ENCODE assay signal across 1 cellular context in the genomic region with DNA sequence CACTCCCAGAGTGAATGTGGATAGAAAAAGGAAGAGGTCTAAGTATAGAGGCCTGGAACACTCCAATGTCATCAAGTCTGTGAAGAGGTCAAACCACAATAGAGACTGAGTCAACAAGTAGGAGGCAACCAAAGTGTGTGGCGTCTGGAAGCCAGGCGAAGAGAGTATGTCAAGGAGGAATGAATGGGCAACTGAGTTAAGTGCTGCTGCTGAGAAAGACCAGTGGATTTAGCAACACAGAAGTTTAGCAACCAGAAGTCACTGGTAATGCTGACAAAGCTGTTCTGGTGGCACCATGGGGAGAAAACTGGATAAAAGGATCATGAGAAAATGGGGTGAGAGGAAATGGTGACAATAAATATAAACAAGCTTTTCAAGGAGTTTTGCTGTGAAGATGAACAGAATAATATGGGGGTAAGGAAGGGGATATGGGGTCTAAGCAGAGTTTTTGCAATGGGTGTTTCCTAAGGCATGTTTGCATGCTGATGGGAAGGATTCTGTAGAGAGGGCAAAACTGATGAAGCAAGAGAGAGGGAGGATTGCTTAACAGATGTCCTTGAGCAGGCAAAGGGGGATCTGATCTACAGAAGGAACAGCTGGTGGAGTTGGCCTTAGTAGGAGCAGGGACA.
TF ChIP-seq lines count a peak whose summit lies in the region.

No MANE protein-coding gene starts in this region.

TF ChIP-seq in K562, 482 proteins besides CTCF, POLR2A, EP300 and RAD21 (continued from another document):
- TF ChIP-seq, protein P1, sequence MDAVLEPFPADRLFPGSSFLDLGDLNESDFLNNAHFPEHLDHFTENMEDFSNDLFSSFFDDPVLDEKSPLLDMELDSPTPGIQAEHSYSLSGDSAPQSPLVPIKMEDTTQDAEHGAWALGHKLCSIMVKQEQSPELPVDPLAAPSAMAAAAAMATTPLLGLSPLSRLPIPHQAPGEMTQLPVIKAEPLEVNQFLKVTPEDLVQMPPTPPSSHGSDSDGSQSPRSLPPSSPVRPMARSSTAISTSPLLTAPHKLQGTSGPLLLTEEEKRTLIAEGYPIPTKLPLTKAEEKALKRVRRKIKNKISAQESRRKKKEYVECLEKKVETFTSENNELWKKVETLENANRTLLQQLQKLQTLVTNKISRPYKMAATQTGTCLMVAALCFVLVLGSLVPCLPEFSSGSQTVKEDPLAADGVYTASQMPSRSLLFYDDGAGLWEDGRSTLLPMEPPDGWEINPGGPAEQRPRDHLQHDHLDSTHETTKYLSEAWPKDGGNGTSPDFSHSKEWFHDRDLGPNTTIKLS (IDR thresholded peaks at IDR 0.05; ENCODE audit: borderline replicate concordance, low read depth) = no peak
- TF ChIP-seq ZNF165 (CRISPR knock-in tag; IDR thresholded peaks at IDR 0.05; ENCODE audit: borderline replicate concordance) (no peak), MAZ (CRISPR knock-in tag; conservative IDR thresholded peaks at IDR 0.05 in 1 of 2, IDR thresholded peaks at IDR 0.05 in 1 of 2) (no peak), NFE2 (IDR thresholded peaks at IDR 0.05; ENCODE audit: low read depth) (no peak), ESRRB (CRISPR knock-in tag; IDR thresholded peaks at IDR 0.05; ENCODE audit: borderline replicate concordance) (no peak), ZNF586 (CRISPR knock-in tag; conservative IDR thresholded peaks at IDR 0.05) (no peak), GATAD2A (IDR thresholded peaks at IDR 0.05) (no peak), PHF20 (IDR thresholded peaks at IDR 0.05; ENCODE audit: partially characterized antibody) (no peak), NR1H2 (CRISPR knock-in tag; IDR thresholded peaks at IDR 0.05) (no peak), HDAC2 (IDR thresholded peaks at IDR 0.05) (peak; percentile 63; the same call in 1 of the 2 replicates), ZNF408 (CRISPR knock-in tag; IDR thresholded peaks at IDR 0.05; ENCODE audit: low read depth) (no peak), MYC (IDR thresholded peaks at IDR 0.05; ENCODE audit: low read depth, low read length) (no peak), MYC (CRISPR knock-in tag; IDR thresholded peaks at IDR 0.05; ENCODE audit: borderline replicate concordance, low read depth) (no peak), POU5F1 (IDR thresholded peaks at IDR 0.05; ENCODE audit: borderline replicate concordance, low read depth, low read length, partially characterized antibody) (no peak), ETV6 (IDR thresholded peaks at IDR 0.05; ENCODE audit: borderline replicate concordance in 1 of 2, low read depth in 2 of 2, low read length in 1 of 2) (no peak), ETV6 (CRISPR knock-in tag; IDR thresholded peaks at IDR 0.05; ENCODE audit: borderline replicate concordance) (no peak), MEF2D (tag; conservative IDR thresholded peaks at IDR 0.05; ENCODE audit: low read depth) (peak; percentile 77), HSF4 (CRISPR knock-in tag; IDR thresholded peaks at IDR 0.05; ENCODE audit: borderline replicate concordance) (no peak), SMC3 (conservative IDR thresholded peaks at IDR 0.05; ENCODE audit: insufficient read depth, low read depth, low read length) (no peak), DDX20 (tag; IDR thresholded peaks at IDR 0.05; ENCODE audit: low read depth) (no peak), PHF8 (IDR thresholded peaks at IDR 0.05; ENCODE audit: borderline replicate concordance, low read length) (no peak), FOXA1 (IDR thresholded peaks at IDR 0.05; ENCODE audit: borderline replicate concordance) (peak; percentile 88), ZNF282 (CRISPR knock-in tag; IDR thresholded peaks at IDR 0.05) (no peak), ZNF561 (CRISPR knock-in tag; conservative IDR thresholded peaks at IDR 0.05) (no peak), POLR3A (IDR thresholded peaks at IDR 0.05; ENCODE audit: borderline replicate concordance, extremely low read depth, insufficient read depth, insufficient read length) (no peak), BMI1 (IDR thresholded peaks at IDR 0.05; ENCODE audit: low read length) (no peak)
- TF ChIP-seq, protein P2, sequence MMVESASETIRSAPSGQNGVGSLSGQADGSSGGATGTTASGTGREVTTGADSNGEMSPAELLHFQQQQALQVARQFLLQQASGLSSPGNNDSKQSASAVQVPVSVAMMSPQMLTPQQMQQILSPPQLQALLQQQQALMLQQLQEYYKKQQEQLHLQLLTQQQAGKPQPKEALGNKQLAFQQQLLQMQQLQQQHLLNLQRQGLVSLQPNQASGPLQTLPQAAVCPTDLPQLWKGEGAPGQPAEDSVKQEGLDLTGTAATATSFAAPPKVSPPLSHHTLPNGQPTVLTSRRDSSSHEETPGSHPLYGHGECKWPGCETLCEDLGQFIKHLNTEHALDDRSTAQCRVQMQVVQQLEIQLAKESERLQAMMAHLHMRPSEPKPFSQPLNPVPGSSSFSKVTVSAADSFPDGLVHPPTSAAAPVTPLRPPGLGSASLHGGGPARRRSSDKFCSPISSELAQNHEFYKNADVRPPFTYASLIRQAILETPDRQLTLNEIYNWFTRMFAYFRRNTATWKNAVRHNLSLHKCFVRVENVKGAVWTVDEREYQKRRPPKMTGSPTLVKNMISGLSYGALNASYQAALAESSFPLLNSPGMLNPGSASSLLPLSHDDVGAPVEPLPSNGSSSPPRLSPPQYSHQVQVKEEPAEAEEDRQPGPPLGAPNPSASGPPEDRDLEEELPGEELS (CRISPR knock-in tag; IDR thresholded peaks at IDR 0.05; ENCODE audit: borderline replicate concordance) = no peak
- TF ChIP-seq, protein P3, sequence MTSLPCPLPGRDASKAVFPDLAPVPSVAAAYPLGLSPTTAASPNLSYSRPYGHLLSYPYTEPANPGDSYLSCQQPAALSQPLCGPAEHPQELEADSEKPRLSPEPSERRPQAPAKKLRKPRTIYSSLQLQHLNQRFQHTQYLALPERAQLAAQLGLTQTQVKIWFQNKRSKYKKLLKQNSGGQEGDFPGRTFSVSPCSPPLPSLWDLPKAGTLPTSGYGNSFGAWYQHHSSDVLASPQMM (CRISPR knock-in tag; IDR thresholded peaks at IDR 0.05) = no peak
- TF ChIP-seq, protein P4, sequence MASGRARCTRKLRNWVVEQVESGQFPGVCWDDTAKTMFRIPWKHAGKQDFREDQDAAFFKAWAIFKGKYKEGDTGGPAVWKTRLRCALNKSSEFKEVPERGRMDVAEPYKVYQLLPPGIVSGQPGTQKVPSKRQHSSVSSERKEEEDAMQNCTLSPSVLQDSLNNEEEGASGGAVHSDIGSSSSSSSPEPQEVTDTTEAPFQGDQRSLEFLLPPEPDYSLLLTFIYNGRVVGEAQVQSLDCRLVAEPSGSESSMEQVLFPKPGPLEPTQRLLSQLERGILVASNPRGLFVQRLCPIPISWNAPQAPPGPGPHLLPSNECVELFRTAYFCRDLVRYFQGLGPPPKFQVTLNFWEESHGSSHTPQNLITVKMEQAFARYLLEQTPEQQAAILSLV (tag; IDR thresholded peaks at IDR 0.05) = peak; percentile 96
- TF ChIP-seq, protein P5, sequence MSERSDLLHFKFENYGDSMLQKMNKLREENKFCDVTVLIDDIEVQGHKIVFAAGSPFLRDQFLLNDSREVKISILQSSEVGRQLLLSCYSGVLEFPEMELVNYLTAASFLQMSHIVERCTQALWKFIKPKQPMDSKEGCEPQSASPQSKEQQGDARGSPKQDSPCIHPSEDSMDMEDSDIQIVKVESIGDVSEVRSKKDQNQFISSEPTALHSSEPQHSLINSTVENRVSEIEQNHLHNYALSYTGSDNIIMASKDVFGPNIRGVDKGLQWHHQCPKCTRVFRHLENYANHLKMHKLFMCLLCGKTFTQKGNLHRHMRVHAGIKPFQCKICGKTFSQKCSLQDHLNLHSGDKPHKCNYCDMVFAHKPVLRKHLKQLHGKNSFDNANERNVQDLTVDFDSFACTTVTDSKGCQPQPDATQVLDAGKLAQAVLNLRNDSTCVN (CRISPR knock-in tag; IDR thresholded peaks at IDR 0.05) = no peak
- TF ChIP-seq, protein P6, sequence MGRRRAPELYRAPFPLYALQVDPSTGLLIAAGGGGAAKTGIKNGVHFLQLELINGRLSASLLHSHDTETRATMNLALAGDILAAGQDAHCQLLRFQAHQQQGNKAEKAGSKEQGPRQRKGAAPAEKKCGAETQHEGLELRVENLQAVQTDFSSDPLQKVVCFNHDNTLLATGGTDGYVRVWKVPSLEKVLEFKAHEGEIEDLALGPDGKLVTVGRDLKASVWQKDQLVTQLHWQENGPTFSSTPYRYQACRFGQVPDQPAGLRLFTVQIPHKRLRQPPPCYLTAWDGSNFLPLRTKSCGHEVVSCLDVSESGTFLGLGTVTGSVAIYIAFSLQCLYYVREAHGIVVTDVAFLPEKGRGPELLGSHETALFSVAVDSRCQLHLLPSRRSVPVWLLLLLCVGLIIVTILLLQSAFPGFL (CRISPR knock-in tag; IDR thresholded peaks at IDR 0.05) = no peak
- TF ChIP-seq, protein P7, sequence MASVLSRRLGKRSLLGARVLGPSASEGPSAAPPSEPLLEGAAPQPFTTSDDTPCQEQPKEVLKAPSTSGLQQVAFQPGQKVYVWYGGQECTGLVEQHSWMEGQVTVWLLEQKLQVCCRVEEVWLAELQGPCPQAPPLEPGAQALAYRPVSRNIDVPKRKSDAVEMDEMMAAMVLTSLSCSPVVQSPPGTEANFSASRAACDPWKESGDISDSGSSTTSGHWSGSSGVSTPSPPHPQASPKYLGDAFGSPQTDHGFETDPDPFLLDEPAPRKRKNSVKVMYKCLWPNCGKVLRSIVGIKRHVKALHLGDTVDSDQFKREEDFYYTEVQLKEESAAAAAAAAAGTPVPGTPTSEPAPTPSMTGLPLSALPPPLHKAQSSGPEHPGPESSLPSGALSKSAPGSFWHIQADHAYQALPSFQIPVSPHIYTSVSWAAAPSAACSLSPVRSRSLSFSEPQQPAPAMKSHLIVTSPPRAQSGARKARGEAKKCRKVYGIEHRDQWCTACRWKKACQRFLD (CRISPR knock-in tag; IDR thresholded peaks at IDR 0.05) = no peak
- TF ChIP-seq, protein P8, sequence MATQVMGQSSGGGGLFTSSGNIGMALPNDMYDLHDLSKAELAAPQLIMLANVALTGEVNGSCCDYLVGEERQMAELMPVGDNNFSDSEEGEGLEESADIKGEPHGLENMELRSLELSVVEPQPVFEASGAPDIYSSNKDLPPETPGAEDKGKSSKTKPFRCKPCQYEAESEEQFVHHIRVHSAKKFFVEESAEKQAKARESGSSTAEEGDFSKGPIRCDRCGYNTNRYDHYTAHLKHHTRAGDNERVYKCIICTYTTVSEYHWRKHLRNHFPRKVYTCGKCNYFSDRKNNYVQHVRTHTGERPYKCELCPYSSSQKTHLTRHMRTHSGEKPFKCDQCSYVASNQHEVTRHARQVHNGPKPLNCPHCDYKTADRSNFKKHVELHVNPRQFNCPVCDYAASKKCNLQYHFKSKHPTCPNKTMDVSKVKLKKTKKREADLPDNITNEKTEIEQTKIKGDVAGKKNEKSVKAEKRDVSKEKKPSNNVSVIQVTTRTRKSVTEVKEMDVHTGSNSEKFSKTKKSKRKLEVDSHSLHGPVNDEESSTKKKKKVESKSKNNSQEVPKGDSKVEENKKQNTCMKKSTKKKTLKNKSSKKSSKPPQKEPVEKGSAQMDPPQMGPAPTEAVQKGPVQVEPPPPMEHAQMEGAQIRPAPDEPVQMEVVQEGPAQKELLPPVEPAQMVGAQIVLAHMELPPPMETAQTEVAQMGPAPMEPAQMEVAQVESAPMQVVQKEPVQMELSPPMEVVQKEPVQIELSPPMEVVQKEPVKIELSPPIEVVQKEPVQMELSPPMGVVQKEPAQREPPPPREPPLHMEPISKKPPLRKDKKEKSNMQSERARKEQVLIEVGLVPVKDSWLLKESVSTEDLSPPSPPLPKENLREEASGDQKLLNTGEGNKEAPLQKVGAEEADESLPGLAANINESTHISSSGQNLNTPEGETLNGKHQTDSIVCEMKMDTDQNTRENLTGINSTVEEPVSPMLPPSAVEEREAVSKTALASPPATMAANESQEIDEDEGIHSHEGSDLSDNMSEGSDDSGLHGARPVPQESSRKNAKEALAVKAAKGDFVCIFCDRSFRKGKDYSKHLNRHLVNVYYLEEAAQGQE (CRISPR knock-in tag; IDR thresholded peaks at IDR 0.05; ENCODE audit: low read depth) = no peak
- TF ChIP-seq, protein P9, sequence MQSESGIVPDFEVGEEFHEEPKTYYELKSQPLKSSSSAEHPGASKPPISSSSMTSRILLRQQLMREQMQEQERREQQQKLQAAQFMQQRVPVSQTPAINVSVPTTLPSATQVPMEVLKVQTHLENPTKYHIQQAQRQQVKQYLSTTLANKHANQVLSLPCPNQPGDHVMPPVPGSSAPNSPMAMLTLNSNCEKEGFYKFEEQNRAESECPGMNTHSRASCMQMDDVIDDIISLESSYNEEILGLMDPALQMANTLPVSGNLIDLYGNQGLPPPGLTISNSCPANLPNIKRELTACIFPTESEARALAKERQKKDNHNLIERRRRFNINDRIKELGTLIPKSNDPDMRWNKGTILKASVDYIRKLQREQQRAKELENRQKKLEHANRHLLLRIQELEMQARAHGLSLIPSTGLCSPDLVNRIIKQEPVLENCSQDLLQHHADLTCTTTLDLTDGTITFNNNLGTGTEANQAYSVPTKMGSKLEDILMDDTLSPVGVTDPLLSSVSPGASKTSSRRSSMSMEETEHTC (IDR thresholded peaks at IDR 0.05) = no peak
- TF ChIP-seq, protein P10, sequence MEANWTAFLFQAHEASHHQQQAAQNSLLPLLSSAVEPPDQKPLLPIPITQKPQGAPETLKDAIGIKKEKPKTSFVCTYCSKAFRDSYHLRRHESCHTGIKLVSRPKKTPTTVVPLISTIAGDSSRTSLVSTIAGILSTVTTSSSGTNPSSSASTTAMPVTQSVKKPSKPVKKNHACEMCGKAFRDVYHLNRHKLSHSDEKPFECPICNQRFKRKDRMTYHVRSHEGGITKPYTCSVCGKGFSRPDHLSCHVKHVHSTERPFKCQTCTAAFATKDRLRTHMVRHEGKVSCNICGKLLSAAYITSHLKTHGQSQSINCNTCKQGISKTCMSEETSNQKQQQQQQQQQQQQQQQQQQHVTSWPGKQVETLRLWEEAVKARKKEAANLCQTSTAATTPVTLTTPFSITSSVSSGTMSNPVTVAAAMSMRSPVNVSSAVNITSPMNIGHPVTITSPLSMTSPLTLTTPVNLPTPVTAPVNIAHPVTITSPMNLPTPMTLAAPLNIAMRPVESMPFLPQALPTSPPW (CRISPR knock-in tag; IDR thresholded peaks at IDR 0.05) = no peak
